Comparison of ENCODE assay signal across 29 cellular contexts in the genomic region with DNA sequence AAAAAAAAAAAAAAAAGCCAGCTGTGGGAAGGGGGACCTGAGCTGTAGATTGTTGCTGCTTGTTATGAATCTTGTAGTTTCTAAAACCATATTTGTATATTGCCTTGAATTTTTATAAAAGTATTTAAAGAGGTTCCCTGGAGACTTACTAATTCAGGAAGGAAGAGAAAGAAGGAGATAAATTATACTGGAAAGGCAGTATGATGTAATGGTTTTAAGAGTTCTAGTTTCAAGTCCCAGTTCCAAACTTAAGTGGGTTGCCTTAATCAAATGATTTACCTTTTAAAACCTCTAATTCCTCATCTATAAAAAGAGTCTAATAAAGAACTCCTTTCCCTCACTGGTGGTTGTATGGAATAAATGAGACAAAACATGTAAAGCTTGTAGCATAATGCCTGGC.
"Had no signal": no experiment of that assay in that cellular context is flagged by ENCODE, and none has a peak within 500 bp of the region (broad histone marks: within the 10 kb centered on the region; RNA-seq: fewer than 3 reads in every experiment).

No MANE protein-coding gene starts in this region.

- H3K9me3 Mint-ChIP-seq: activated naive CD4-positive, alpha-beta T cell treated with anti-CD3 and anti-CD28 coated beads, Interleukin-2, amount 10 ng/mL, durations not matched to agents 7 days and 5 days; activated naive CD8-positive, alpha-beta T cell treated with anti-CD3 and anti-CD28 coated beads, Interleukin-2, amount 10 ng/mL, durations not matched to agents 7 days and 5 days; activated T-helper 1 cell treated with anti-CD3 and anti-CD28 coated beads, Interleukin-12 subunit alpha, Interleukin-12 subunit beta, Interleukin-2, Interleukin-4 antibody, amounts not matched to agents 30 ng/mL and 10 ng/mL and 1 ng/mL, durations not matched to agents 14 hours and 24 hours and 36 hours; brain; endodermal cell; stimulated activated effector memory CD8-positive, alpha-beta T cell treated with anti-CD3 and anti-CD28 coated beads, Interleukin-12 subunit alpha, Interleukin-12 subunit beta, amount 100 ng/mL, for 72 hours; stimulated activated naive CD8-positive, alpha-beta T cell treated with anti-CD3 and anti-CD28 coated beads, Interleukin-15, amount 100 ng/mL, for 72 hours; T-helper 2 cell treated with Interferon-gamma antibody and Interleukin-4, amounts not matched to agents 5 μg/mL and 100 μg/mL, for 36 hours had no signal

- H3K9me3 ChIP-seq: ascending aorta, esophagus muscularis mucosa, left ventricle myocardium inferior, pancreas, prostate gland, sigmoid colon, upper lobe of left lung, vagina had no signal

- H3K4me3 ChIP-seq: ascending aorta, esophagus muscularis mucosa, left ventricle myocardium inferior, pancreas, prostate gland, sigmoid colon, upper lobe of left lung, vagina had no signal

- H3K4me3 Mint-ChIP-seq: activated naive CD4-positive, alpha-beta T cell treated with anti-CD3 and anti-CD28 coated beads, Interleukin-2, amount 10 ng/mL, durations not matched to agents 7 days and 5 days; activated naive CD8-positive, alpha-beta T cell treated with anti-CD3 and anti-CD28 coated beads, Interleukin-2, amount 10 ng/mL, durations not matched to agents 7 days and 5 days; activated T-helper 1 cell treated with anti-CD3 and anti-CD28 coated beads, Interleukin-12 subunit alpha, Interleukin-12 subunit beta, Interleukin-2, Interleukin-4 antibody, amounts not matched to agents 30 ng/mL and 10 ng/mL and 1 ng/mL, durations not matched to agents 14 hours and 24 hours and 36 hours; brain; endodermal cell; stimulated activated effector memory CD8-positive, alpha-beta T cell treated with anti-CD3 and anti-CD28 coated beads, Interleukin-12 subunit alpha, Interleukin-12 subunit beta, amount 100 ng/mL, for 72 hours; stimulated activated naive CD8-positive, alpha-beta T cell treated with anti-CD3 and anti-CD28 coated beads, Interleukin-15, amount 100 ng/mL, for 72 hours; T-helper 2 cell treated with Interferon-gamma antibody and Interleukin-4, amounts not matched to agents 5 μg/mL and 100 μg/mL, for 36 hours had no signal

- H3K4me1 Mint-ChIP-seq: activated naive CD4-positive, alpha-beta T cell treated with anti-CD3 and anti-CD28 coated beads, Interleukin-2, amount 10 ng/mL, durations not matched to agents 7 days and 5 days; activated naive CD8-positive, alpha-beta T cell treated with anti-CD3 and anti-CD28 coated beads, Interleukin-2, amount 10 ng/mL, durations not matched to agents 7 days and 5 days; brain; endodermal cell; stimulated activated effector memory CD8-positive, alpha-beta T cell treated with anti-CD3 and anti-CD28 coated beads, Interleukin-12 subunit alpha, Interleukin-12 subunit beta, amount 100 ng/mL, for 72 hours; stimulated activated naive CD8-positive, alpha-beta T cell treated with anti-CD3 and anti-CD28 coated beads, Interleukin-15, amount 100 ng/mL, for 72 hours had no signal

- H3K27me3 ChIP-seq: ascending aorta, esophagus muscularis mucosa, pancreas, sigmoid colon, upper lobe of left lung, vagina had no signal

- DNase-seq: activated CD4-positive, alpha-beta T cell treated with anti-CD3 and anti-CD28 coated beads for 4 hours; activated CD4-positive, alpha-beta T cell treated with anti-CD3 and anti-CD28 coated beads, Interleukin-2, amount 50 U/mL, for 4 hours; activated CD4-positive, CD25-positive, alpha-beta regulatory T cell; activated gamma-delta T cell; activated naive CD4-positive, alpha-beta T cell treated with anti-CD3 and anti-CD28 coated beads, Interleukin-2, amount 10 ng/mL, durations not matched to agents 7 days and 5 days; activated naive CD8-positive, alpha-beta T cell treated with anti-CD3 and anti-CD28 coated beads, Interleukin-2, amount 10 ng/mL, durations not matched to agents 7 days and 5 days; activated T-cell treated with anti-CD3 and anti-CD28 coated beads for 4 hours; caudate nucleus; endodermal cell; foreskin melanocyte; islet precursor cell; left ventricle myocardium inferior; pancreas; retina; sigmoid colon; small intestine; stimulated activated CD4-positive, alpha-beta T cell treated with anti-CD3 and anti-CD28 coated beads, Interleukin-4, amount 100 ng/mL, for 24 hours; stimulated activated naive CD8-positive, alpha-beta T cell treated with anti-CD3 and anti-CD28 coated beads, Interleukin-15, amount 100 ng/mL, for 72 hours; substantia nigra; T-helper 1 cell; upper lobe of left lung had no signal

- H3K27me3 Mint-ChIP-seq: activated naive CD4-positive, alpha-beta T cell treated with anti-CD3 and anti-CD28 coated beads, Interleukin-2, amount 10 ng/mL, durations not matched to agents 7 days and 5 days; activated naive CD8-positive, alpha-beta T cell treated with anti-CD3 and anti-CD28 coated beads, Interleukin-2, amount 10 ng/mL, durations not matched to agents 7 days and 5 days; brain; stimulated activated naive CD8-positive, alpha-beta T cell treated with anti-CD3 and anti-CD28 coated beads, Interleukin-15, amount 100 ng/mL, for 72 hours had no signal

- H3K36me3 ChIP-seq: prostate gland had no signal

- H3K4me1 ChIP-seq: ascending aorta, esophagus muscularis mucosa, left ventricle myocardium inferior, pancreas, prostate gland, sigmoid colon, upper lobe of left lung, vagina had no signal

- ATAC-seq: pancreas; stimulated activated effector memory CD8-positive, alpha-beta T cell treated with anti-CD3 and anti-CD28 coated beads, Interleukin-12 subunit alpha, Interleukin-12 subunit beta, amount 100 ng/mL, for 72 hours; stimulated activated naive CD8-positive, alpha-beta T cell treated with anti-CD3 and anti-CD28 coated beads, Interleukin-15, amount 100 ng/mL, for 72 hours had no signal

- H3K27ac ChIP-seq: ascending aorta, esophagus muscularis mucosa, left ventricle myocardium inferior, pancreas, prostate gland, sigmoid colon, upper lobe of left lung, vagina had no signal

- H3K27ac Mint-ChIP-seq: activated naive CD4-positive, alpha-beta T cell treated with anti-CD3 and anti-CD28 coated beads, Interleukin-2, amount 10 ng/mL, durations not matched to agents 7 days and 5 days; activated naive CD8-positive, alpha-beta T cell treated with anti-CD3 and anti-CD28 coated beads, Interleukin-2, amount 10 ng/mL, durations not matched to agents 7 days and 5 days; activated T-helper 1 cell treated with anti-CD3 and anti-CD28 coated beads, Interleukin-12 subunit alpha, Interleukin-12 subunit beta, Interleukin-2, Interleukin-4 antibody, amounts not matched to agents 30 ng/mL and 10 ng/mL and 1 ng/mL, durations not matched to agents 14 hours and 24 hours and 36 hours; brain; endodermal cell; stimulated activated effector memory CD8-positive, alpha-beta T cell treated with anti-CD3 and anti-CD28 coated beads, Interleukin-12 subunit alpha, Interleukin-12 subunit beta, amount 100 ng/mL, for 72 hours; stimulated activated naive CD8-positive, alpha-beta T cell treated with anti-CD3 and anti-CD28 coated beads, Interleukin-15, amount 100 ng/mL, for 72 hours; T-helper 2 cell treated with Interferon-gamma antibody and Interleukin-4, amounts not matched to agents 5 μg/mL and 100 μg/mL, for 36 hours had no signal
